In genomic region chrX:30504309-30504708, GRCh38 we compare ENCODE assay signal across 8 cellular contexts.
DNase-seq lines count a peak whose midpoint lies in the region; ATAC-seq and TF ChIP-seq lines count a peak whose summit lies in the region.
"Had no signal": no experiment of that assay in that cellular context is flagged by ENCODE, and none has a peak within 500 bp of the region (broad histone marks: within the 10 kb centered on the region; RNA-seq: fewer than 3 reads in every experiment).

No MANE protein-coding gene starts in this region.

- no peak overlapping the region for H2AFZ ChIP-seq in neural progenitor cell (replicated peaks)

- ATAC-seq in stimulated activated memory B cell treated with anti-CD40 and anti-IgM and Interleukin-4, amounts not matched to agents 10 μg/mL and 1 μg/mL and 100 μg/mL, for 72 hours, result no peak

- no peak overlapping the region for H3K9ac ChIP-seq in neural progenitor cell

- DNase-seq in GM10266 (ENCODE audit: extremely low spot score), result peak; percentile 5
- peak in 2 of 3 experiments; percentile 45 to 87 for DNase-seq in NCI-H1417 (lab: John Stamatoyannopoulos, UW)
- DNase-seq in cardiac fibroblast (ENCODE audit: low read depth in 2 of 2), result peak; percentile 50 to 56
- peak; percentile 20 for DNase-seq in neural progenitor cell (ENCODE audit: low spot score)
- DNase-seq in T-helper 9 cell, result no peak
- DNase-seq in iPS-NIHi11 (ENCODE audit: low spot score), result no peak

- H3K27ac ChIP-seq in neural progenitor cell, result no peak overlapping the region
- H3K27ac ChIP-seq: SJSA1 had no signal

- no peak overlapping the region for H3K4me2 ChIP-seq in neural progenitor cell

- no peaks in the 10 kb centered on the region for H3K27me3 ChIP-seq in neural progenitor cell
- H3K27me3 ChIP-seq: SJSA1 had no signal

- H3K4me3 ChIP-seq in cardiac fibroblast (replicated peaks in 1 of 2; ENCODE audit: low read depth in 2 of 2, low read length in 2 of 2), result no peak overlapping the region
- no peak overlapping the region for H3K4me3 ChIP-seq in neural progenitor cell
- H3K4me3 ChIP-seq: SJSA1 had no signal

- H3K4me1 Mint-ChIP-seq in neural progenitor cell, result peaks cover 7% of the 10 kb centered on the region
- H3K4me1 Mint-ChIP-seq in stimulated activated memory B cell treated with anti-CD40 and anti-IgM and Interleukin-4, amounts not matched to agents 10 μg/mL and 1 μg/mL and 100 μg/mL, for 72 hours, result no peaks in the 10 kb centered on the region

- no peaks in the 10 kb centered on the region for H3K27me3 Mint-ChIP-seq in neural progenitor cell (ENCODE audit: insufficient read depth, low read depth)
- no peaks in the 10 kb centered on the region for H3K27me3 Mint-ChIP-seq in stimulated activated memory B cell treated with anti-CD40 and anti-IgM and Interleukin-4, amounts not matched to agents 10 μg/mL and 1 μg/mL and 100 μg/mL, for 72 hours

- no peaks in the 10 kb centered on the region for H3K4me1 ChIP-seq in neural progenitor cell
- H3K4me1 ChIP-seq: SJSA1 had no signal

- H3K36me3 ChIP-seq in neural progenitor cell, result no peaks in the 10 kb centered on the region
- H3K36me3 ChIP-seq: SJSA1 had no signal

- no peaks in the 10 kb centered on the region for H3K36me3 Mint-ChIP-seq in neural progenitor cell
- no peaks in the 10 kb centered on the region for H3K36me3 Mint-ChIP-seq in stimulated activated memory B cell treated with anti-CD40 and anti-IgM and Interleukin-4, amounts not matched to agents 10 μg/mL and 1 μg/mL and 100 μg/mL, for 72 hours

- no peaks in the 10 kb centered on the region for H3K79me2 ChIP-seq in neural progenitor cell (ENCODE audit: low read depth)

- H3K9me3 ChIP-seq in neural progenitor cell (ENCODE audit: low read depth), result no peaks in the 10 kb centered on the region
- H3K9me3 ChIP-seq: SJSA1 had no signal

- no peak overlapping the region for H3K27ac Mint-ChIP-seq in neural progenitor cell
- H3K27ac Mint-ChIP-seq in stimulated activated memory B cell treated with anti-CD40 and anti-IgM and Interleukin-4, amounts not matched to agents 10 μg/mL and 1 μg/mL and 100 μg/mL, for 72 hours, result no peak overlapping the region

- no peak overlapping the region for H3K4me3 Mint-ChIP-seq in neural progenitor cell
- no peak overlapping the region for H3K4me3 Mint-ChIP-seq in stimulated activated memory B cell treated with anti-CD40 and anti-IgM and Interleukin-4, amounts not matched to agents 10 μg/mL and 1 μg/mL and 100 μg/mL, for 72 hours

- TF ChIP-seq CTCF in GM10266 (IDR thresholded peaks at IDR 0.05; ENCODE audit: control insufficient read depth, insufficient read depth, low read depth, missing control alignments) (peak; percentile 33), cardiac fibroblast (IDR thresholded peaks at IDR 0.05; ENCODE audit: low read depth, low read length) (no peak), neural progenitor cell (IDR thresholded peaks at IDR 0.05) (peak; percentile 68)

- H3K9me3 Mint-ChIP-seq in neural progenitor cell, result no peaks in the 10 kb centered on the region
- no peaks in the 10 kb centered on the region for H3K9me3 Mint-ChIP-seq in stimulated activated memory B cell treated with anti-CD40 and anti-IgM and Interleukin-4, amounts not matched to agents 10 μg/mL and 1 μg/mL and 100 μg/mL, for 72 hours

- H4K20me1 ChIP-seq in neural progenitor cell (ENCODE audit: low read depth), result no peaks in the 10 kb centered on the region

- no peaks in the 10 kb centered on the region for H3F3A ChIP-seq in neural progenitor cell (ENCODE audit: low read depth)

Comparison
In these comparisons a context has a peak if more than half of its experiments do, and no peak if none do; other contexts are left out.
1. DNase-seq: peak in GM10266 (single experiment), NCI-H1417 (2 of 3), cardiac fibroblast (2 of 2) and neural progenitor cell (single experiment); none in T-helper 9 cell (single experiment) and iPS-NIHi11 (single experiment).